8 cellular contexts compared by ENCODE assay signal in genomic region chrX:386768-387575, GRCh38. TPM values are rescaled to one million over a fixed set of nuclear protein-coding genes. Genes with fewer than 3 reads are reported as not detected.
A peak's percentile ranks its signal among the peaks of the same experiment; 100 is the strongest.
DNase-seq lines count a peak whose midpoint lies in the region; ATAC-seq and TF ChIP-seq lines count a peak whose summit lies in the region.

TSS of gene PPP2R3B (minus strand) at chrX:386907. CDS start at chrX:386691, 216 bp downstream.

- intact Hi-C loops in CD14-positive monocyte (cut with micrococcal nuclease): loop anchor here in 1 of 2 donors (5.0 kb wide), 1 partner anchor 65 kb away; no protein-coding TSS in a partner anchor

- H3K36me3 ChIP-seq in HUES6 (ENCODE audit: control insufficient read depth, insufficient read depth, low read length) (peaks cover 13% of the 10 kb centered on the region), muscle layer of duodenum (ENCODE audit: control insufficient read depth in 1 of 2, insufficient read depth in 2 of 2, low read length in 2 of 2) (peaks cover 0 to 4% of the 10 kb centered on the region in 2 donors)

- ATAC-seq in GM21381 (IDR thresholded peaks at IDR 0.05; ENCODE audit: unreplicated experiment): peak; percentile 92

- H3K27ac ChIP-seq in HUES6 (ENCODE audit: low read depth, low read length): peak within 1 kb of the TSS; percentile 99
- H3K27ac ChIP-seq in epithelial cell of prostate: peak within 1 kb of the TSS; percentile 89
- H3K27ac ChIP-seq in muscle layer of duodenum (ENCODE audit: low read length): peak within 1 kb of the TSS; percentile 91

- peak within 1 kb of the TSS; percentile 93 to 98 (median 95) for H3K27ac Mint-ChIP-seq in CD14-positive monocyte

- no peaks in the 10 kb centered on the region for H3K9me3 Mint-ChIP-seq in CD14-positive monocyte

- H3K9me3 ChIP-seq in HUES6 (ENCODE audit: control insufficient read depth, insufficient read depth, low read depth, low read length) (no peaks in the 10 kb centered on the region), muscle layer of duodenum (ENCODE audit: control insufficient read depth in 1 of 2, low read length in 2 of 2) (no peaks in the 10 kb centered on the region)

- H3K27me3 ChIP-seq in HUES6 (ENCODE audit: control insufficient read depth, insufficient read depth, low read length) (no peaks in the 10 kb centered on the region), muscle layer of duodenum (ENCODE audit: low read depth, low read length) (no peaks in the 10 kb centered on the region)

- H3K27me3 Mint-ChIP-seq in CD14-positive monocyte (ENCODE audit: low read depth in 3 of 3): peaks cover 0 to 2% (median 0%) of the 10 kb centered on the region in 3 donors

- H3K4me3 ChIP-seq in HUES6 (ENCODE audit: low read depth, low read length): peak within 1 kb of the TSS; percentile 77
- peak within 1 kb of the TSS; percentile 84 to 89 for H3K4me3 ChIP-seq in muscle layer of duodenum (ENCODE audit: low read depth in 1 of 2, low read length in 2 of 2)

- peak within 1 kb of the TSS; percentile 95 for H3K9ac ChIP-seq in HUES6 (ENCODE audit: low read length)

- H3K4me1 ChIP-seq in HUES6 (ENCODE audit: control insufficient read depth, insufficient read depth, low read length) (no peaks in the 10 kb centered on the region), muscle layer of duodenum (ENCODE audit: control insufficient read depth in 1 of 2, insufficient read depth in 2 of 2, low read length in 2 of 2) (peaks cover 0 to 3% of the 10 kb centered on the region in 2 donors)

- DNase-seq in CD14-positive monocyte (ENCODE audit: low spot score) (peak; percentile 99), epithelial cell of prostate (ENCODE audit: low read depth, low spot score) (peak; percentile 87), NCI-H1105 (lab: John Stamatoyannopoulos, UW) (no peak)
- peak; percentile 93 to 98 (median 95) for DNase-seq in activated CD8-positive, alpha-beta memory T cell treated with anti-CD3 and anti-CD28 coated beads for 48 hours (ENCODE audit: low read depth in 2 of 3, low spot score in 2 of 3)
- peak; percentile 98 for DNase-seq in stimulated activated CD8-positive, alpha-beta memory T cell treated with anti-CD3 and anti-CD28 coated beads, Interleukin-7, amount 100 ng/mL, for 48 hours (ENCODE audit: extremely low read depth in 1 of 2, low read depth in 1 of 2)

- H3K4me1 Mint-ChIP-seq in CD14-positive monocyte: peaks cover 4% of the 10 kb centered on the region

- no peaks in the 10 kb centered on the region for H3K36me3 Mint-ChIP-seq in CD14-positive monocyte

- no peak for TF ChIP-seq CTCF in CD14-positive monocyte (IDR thresholded peaks at IDR 0.05)

- H3K4me3 Mint-ChIP-seq in CD14-positive monocyte: peak within 1 kb of the TSS; percentile 82 to 94

RNA-seq across cellular contexts. Expression of gene PPP2R3B, which starts in this region (rescaled TPM):
- 1 to 10 TPM; 2.1 to 2.3 TPM for polyA plus RNA-seq in CD14-positive monocyte
